In the genomic region with DNA sequence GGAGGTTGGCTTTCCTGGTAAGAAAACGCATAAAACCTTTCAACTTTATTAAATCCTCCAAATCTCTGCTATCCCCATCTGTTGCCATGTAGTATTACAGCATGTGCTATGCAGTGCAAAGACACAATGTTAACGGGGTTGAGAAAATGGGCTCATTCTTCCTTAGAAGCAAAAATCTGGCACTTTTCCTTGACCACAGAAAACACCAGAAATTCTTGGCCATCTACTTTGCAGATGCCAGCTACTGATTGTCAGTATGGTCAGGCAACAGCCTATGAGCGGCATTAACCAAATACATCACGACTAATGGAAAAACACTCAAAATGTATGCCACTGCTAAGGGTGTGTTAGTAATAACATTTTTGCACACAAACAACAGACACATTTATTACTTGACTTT, we compare ENCODE assay signal across 19 cellular contexts.
A peak's percentile ranks its signal among the peaks of the same experiment; 100 is the strongest.
DNase-seq lines count a peak whose midpoint lies in the region; ATAC-seq, FAIRE-seq and TF ChIP-seq lines count a peak whose summit lies in the region.
"Had no signal": no experiment of that assay in that cellular context is flagged by ENCODE, and none has a peak within 500 bp of the region (broad histone marks: within the 10 kb centered on the region; RNA-seq: fewer than 3 reads in every experiment).

No MANE protein-coding gene starts in this region.

- no peaks in the 10 kb centered on the region for H3K4me1 ChIP-seq in pancreas
- H3K4me1 ChIP-seq: HAP-1 had no signal

- no peak for ATAC-seq in pancreas
- ATAC-seq: Right ventricle myocardium inferior had no signal

- no peaks in the 10 kb centered on the region for H3K9me3 ChIP-seq in pancreas
- H3K9me3 ChIP-seq: HAP-1, SK-N-SH had no signal

- no peak overlapping the region for H3K4me3 ChIP-seq in pancreas
- H3K4me3 ChIP-seq: HAP-1, PC-9 had no signal

- WGBS in pancreas, 2 donors: 61 to 75% methylated on average over 4 of the region's 4 CpGs

- DNase-seq in EL (peak; percentile 41), NCI-H82 (lab: John Stamatoyannopoulos, UW) (peak; percentile 75), fibroblast of gingiva (ENCODE audit: low read depth) (peak; percentile 7), superior temporal gyrus (ENCODE audit: extremely low spot score) (peak; percentile 64), DMS53 treated with DMSO at 0.1 percent for 48 hours (lab: John Stamatoyannopoulos, UW; ENCODE audit: unreplicated experiment) (no peak), pancreas (no peak)
- DNase-seq in stimulated activated CD4-positive, alpha-beta T cell treated with anti-CD3 and anti-CD28 coated beads, Interleukin-15, amount 100 ng/mL, for 24 hours: no peak
- DNase-seq: Calu3, DND-41, MV-4-11, NCI-H1436 treated with DMSO at 0.1 percent for 48 hours, NCI-H2081 treated with DMSO at 0.1 percent for 48 hours, NCI-H526, PC-9, SK-N-SH, T-helper 1 cell had no signal

- no peaks in the 10 kb centered on the region for H3K36me3 ChIP-seq in pancreas
- H3K36me3 ChIP-seq: HAP-1 had no signal

- intact Hi-C loops in pancreas (cut with DNase I): no loop called here

- no peak for FAIRE-seq in pancreas (lab: Jason Lieb, UNC)
- FAIRE-seq: GM18507 had no signal

- TF ChIP-seq CTCF in pancreas (IDR thresholded peaks at IDR 0.05): no peak

- no peak overlapping the region for H3K27ac ChIP-seq in pancreas
- H3K27ac ChIP-seq: PC-9 had no signal

- no peaks in the 10 kb centered on the region for H3K27me3 ChIP-seq in pancreas

Comparison
In these comparisons a context has a peak if more than half of its experiments do, and no peak if none do; other contexts are left out.
1. DNase-seq: peak in EL (single experiment), NCI-H82 (single experiment), fibroblast of gingiva (single experiment) and superior temporal gyrus (single experiment); none in stimulated activated CD4-positive, alpha-beta T cell treated with anti-CD3 and anti-CD28 coated beads, Interleukin-15, amount 100 ng/mL, for 24 hours (single experiment), DMS53 treated with DMSO at 0.1 percent for 48 hours (single experiment) and pancreas (0 of 6).